8 cellular contexts compared by ENCODE assay signal in genomic region chr2:199458017-199458805, GRCh38. TPM values are rescaled to one million over a fixed set of nuclear protein-coding genes. Genes with fewer than 3 reads are reported as not detected.
A peak's percentile ranks its signal among the peaks of the same experiment; 100 is the strongest.
DNase-seq lines count a peak whose midpoint lies in the region; ATAC-seq and TF ChIP-seq lines count a peak whose summit lies in the region.

No MANE protein-coding gene starts in this region.

- intact Hi-C loops in Right ventricle myocardium superior (cut with DNase I), result no loop called here
- intact Hi-C loops in psoas muscle (cut with DNase I), result no loop called here

- TF ChIP-seq CTCF in psoas muscle (IDR thresholded peaks at IDR 0.05), result no peak

- peak; percentile 69 for DNase-seq in Daoy (ENCODE audit: low read depth)
- DNase-seq in NCI-H1105 treated with DMSO at 0.1 percent for 48 hours (lab: John Stamatoyannopoulos, UW), result peak; percentile 37
- peak; percentile 44 to 57 for DNase-seq in activated T-cell treated with anti-CD3 and anti-CD28 coated beads, Interleukin-2, amount 50 U/mL, for 72 hours
- DNase-seq in Right ventricle myocardium superior, result peak; percentile 50
- peak in 1 of 2 donors; percentile 59 for DNase-seq in psoas muscle
- no peak for DNase-seq in NCI-H2196 (lab: John Stamatoyannopoulos, UW; ENCODE audit: unreplicated experiment)

- H3K36me3 Mint-ChIP-seq in activated T-cell treated with anti-CD3 and anti-CD28 coated beads, Interleukin-2, amount 50 U/mL, for 72 hours (ENCODE audit: insufficient read depth in 2 of 2), result peaks cover 2 to 4% of the 10 kb centered on the region in 2 donors

- H3K4me3 ChIP-seq in psoas muscle, result peak overlapping the region; percentile 91

- ATAC-seq in GM21723 (IDR thresholded peaks at IDR 0.05; ENCODE audit: unreplicated experiment) (peak; percentile 29), Right ventricle myocardium superior (ENCODE audit: poor library complexity) (peak; percentile 27), psoas muscle (peak; percentile 16 to 38 (median 23)), GM18870 (IDR thresholded peaks at IDR 0.05; ENCODE audit: unreplicated experiment) (no peak)
- peak; percentile 53 to 54 for ATAC-seq in activated T-cell treated with anti-CD3 and anti-CD28 coated beads, Interleukin-2, amount 50 U/mL, for 72 hours (replicated peaks in 1 of 2)

- H3K27ac ChIP-seq in psoas muscle, result peak overlapping the region; percentile 78

- H3K4me1 Mint-ChIP-seq in activated T-cell treated with anti-CD3 and anti-CD28 coated beads, Interleukin-2, amount 50 U/mL, for 72 hours (ENCODE audit: low read depth), result peaks cover 43% of the 10 kb centered on the region

- H3K9me3 ChIP-seq in psoas muscle, result no peaks in the 10 kb centered on the region

- H3K27ac Mint-ChIP-seq in activated T-cell treated with anti-CD3 and anti-CD28 coated beads, Interleukin-2, amount 50 U/mL, for 72 hours, result no peak overlapping the region

- H3K36me3 ChIP-seq in psoas muscle (ENCODE audit: insufficient read depth in 1 of 2, low read depth in 1 of 2), result no peaks in the 10 kb centered on the region

- H3K4me1 ChIP-seq in psoas muscle, result peaks cover 18% of the 10 kb centered on the region

- H3K27me3 ChIP-seq in psoas muscle (ENCODE audit: insufficient read depth in 3 of 3, low read length in 2 of 3), result peaks cover 0 to 81% (median 33%) of the 10 kb centered on the region in 3 donors

- no peaks in the 10 kb centered on the region for H3K9me3 Mint-ChIP-seq in activated T-cell treated with anti-CD3 and anti-CD28 coated beads, Interleukin-2, amount 50 U/mL, for 72 hours

- peak overlapping the region; percentile 93 to 95 for H3K4me3 Mint-ChIP-seq in activated T-cell treated with anti-CD3 and anti-CD28 coated beads, Interleukin-2, amount 50 U/mL, for 72 hours

- WGBS in psoas muscle, 3 donors, result 0 to 1% (median 1%) methylated on average over 43 to 75 of the region's 75 CpGs

- H3K27me3 Mint-ChIP-seq in activated T-cell treated with anti-CD3 and anti-CD28 coated beads, Interleukin-2, amount 50 U/mL, for 72 hours (ENCODE audit: low read depth), result peaks cover 70% of the 10 kb centered on the region

RNA-seq across cellular contexts. Expression of gene SATB2, which starts 0.5 kb away (rescaled TPM):
- total RNA-seq in Daoy (2014; rRNA removed; shearing (Covaris generic)), result 8.2 and 11.5 TPM in 2 replicates
- total RNA-seq in activated T-cell treated with anti-CD3 and anti-CD28 coated beads, Interleukin-2, amount 50 U/mL, for 72 hours, result under 1 TPM; 0.65 to 0.82 TPM
- total RNA-seq in Right ventricle myocardium superior, result 1.3 TPM
- total RNA-seq in psoas muscle, result 1 to 10 TPM in 3 of 4 donors, under 1 TPM in 1; 0.99 to 2.4 (median 1.9) TPM
- 1 to 10 TPM in 1 of 3 donors, under 1 TPM in 2; 0.46 to 1.6 (median 0.55) TPM for polyA plus RNA-seq in psoas muscle
